ENCODE assay signal across 16 cellular contexts in genomic region chr9:137462396-137463193, GRCh38. TPM values are rescaled to one million over a fixed set of nuclear protein-coding genes. Genes with fewer than 3 reads are reported as not detected.
DNase-seq lines count a peak whose midpoint lies in the region; ATAC-seq, FAIRE-seq and TF ChIP-seq lines count a peak whose summit lies in the region.
"Had no signal": no experiment of that assay in that cellular context is flagged by ENCODE, and none has a peak within 500 bp of the region (broad histone marks: within the 10 kb centered on the region; RNA-seq: fewer than 3 reads in every experiment).

No MANE protein-coding gene starts in this region.

- H2AFZ ChIP-seq in neuronal stem cell (ENCODE audit: low read length) = no peak overlapping the region

- H3K27ac ChIP-seq in neuronal stem cell (replicated peaks; ENCODE audit: low read length) = no peak overlapping the region
- H3K27ac ChIP-seq: gastrocnemius medialis, SK-N-MC had no signal

- H3K27me3 Mint-ChIP-seq in activated CD4-positive, alpha-beta T cell treated with anti-CD3 and anti-CD28 coated beads, Interleukin-2, amount 10 ng/mL, durations not matched to agents 24 days and 14 days = no peaks in the 10 kb centered on the region
- H3K27me3 Mint-ChIP-seq in activated T-helper 2 cell treated with anti-CD3 and anti-CD28 coated beads, Interferon-gamma antibody, Interleukin-2, Interleukin-4, amounts not matched to agents 10 μg/mL and 5 μg/mL and 100 μg/mL, durations not matched to agents 14 hours and 24 hours and 36 hours (ENCODE audit: low read depth) = no peaks in the 10 kb centered on the region
- H3K27me3 Mint-ChIP-seq in WTC11 (ENCODE audit: low read depth) = no peaks in the 10 kb centered on the region

- H3K14ac ChIP-seq in neuronal stem cell (ENCODE audit: low read length) = peak overlapping the region; percentile 89

- no peak overlapping the region for H3K4me3 ChIP-seq in neuronal stem cell (ENCODE audit: low read length in 2 of 2)
- H3K4me3 ChIP-seq: gastrocnemius medialis, SK-N-MC had no signal

- no peak overlapping the region for H3K4ac ChIP-seq in neuronal stem cell (ENCODE audit: low read length)

- H3K27ac Mint-ChIP-seq in activated CD4-positive, alpha-beta T cell treated with anti-CD3 and anti-CD28 coated beads, Interleukin-2, amount 10 ng/mL, durations not matched to agents 24 days and 14 days = no peak overlapping the region
- H3K27ac Mint-ChIP-seq in activated T-helper 2 cell treated with anti-CD3 and anti-CD28 coated beads, Interferon-gamma antibody, Interleukin-2, Interleukin-4, amounts not matched to agents 10 μg/mL and 5 μg/mL and 100 μg/mL, durations not matched to agents 14 hours and 24 hours and 36 hours = no peak overlapping the region
- no peak overlapping the region for H3K27ac Mint-ChIP-seq in WTC11

- peaks cover 10 to 11% of the 10 kb centered on the region in 2 donors for H3K4me1 ChIP-seq in neuronal stem cell (ENCODE audit: control insufficient read depth in 2 of 2, insufficient read depth in 1 of 2, low read depth in 1 of 2, low read length in 2 of 2)

- WGBS in neuronal stem cell (ENCODE audit: extremely low coverage in 2 of 2, insufficient read length in 2 of 2, insufficient replicate concordance in 1 of 2), 2 donors = no CpG with 5 or more reads among the region's 30 CpGs

- peak; percentile 26 for FAIRE-seq in GM12891 (lab: Jason Lieb, UNC)

- peaks cover 0 to 6% (median 0%) of the 10 kb centered on the region in 3 experiments for H3K27me3 ChIP-seq in neuronal stem cell (ENCODE audit: control insufficient read depth in 3 of 3, insufficient read depth in 3 of 3, low read depth in 1 of 3, low read length in 3 of 3)
- H3K27me3 ChIP-seq: gastrocnemius medialis had no signal

- peaks cover 0 to 2% of the 10 kb centered on the region in 2 donors for H3K9me3 ChIP-seq in neuronal stem cell (replicated peaks in 1 of 2; ENCODE audit: control insufficient read depth in 2 of 2, insufficient read depth in 1 of 2, low read depth in 1 of 2, low read length in 2 of 2)
- H3K9me3 ChIP-seq: gastrocnemius medialis had no signal

- peak overlapping the region; percentile 84 for H2AK5ac ChIP-seq in neuronal stem cell (ENCODE audit: low read depth, low read length)

- no peak for TF ChIP-seq POLR2A in GM12891 (IDR thresholded peaks at IDR 0.05; ENCODE audit: low read depth, low read length)

- H3K18ac ChIP-seq in neuronal stem cell (ENCODE audit: low read length) = peak overlapping the region; percentile 57

- POLR2A ChIA-PET in WTC11 (lab: Charles Lee) = no interaction called here

- H3K23ac ChIP-seq in neuronal stem cell (ENCODE audit: low read depth, low read length, poor library complexity) = peak overlapping the region; percentile 93

- no peak overlapping the region for H2BK120ac ChIP-seq in neuronal stem cell (ENCODE audit: low read depth, low read length)

- intact Hi-C loops in activated CD4-positive, alpha-beta T cell treated with anti-CD3 and anti-CD28 coated beads, Interleukin-2, amount 10 ng/mL, durations not matched to agents 24 days and 14 days (cut with micrococcal nuclease) = loop anchor here (5.0 kb wide), 1 partner anchor 40 kb away; the partner anchor contains the start of genes EXD3 and NOXA1
- intact Hi-C loops in activated T-helper 2 cell treated with anti-CD3 and anti-CD28 coated beads, Interferon-gamma antibody, Interleukin-2, Interleukin-4, amounts not matched to agents 10 μg/mL and 5 μg/mL and 100 μg/mL, durations not matched to agents 14 hours and 24 hours and 36 hours (cut with micrococcal nuclease) = loop anchor here (5.0 to 10.0 kb wide), 2 partner anchors 40 to 142 kb away; partner anchors contain the start of genes ARRDC1, EXD3 and NOXA1

- no peaks in the 10 kb centered on the region for H3K9me3 Mint-ChIP-seq in activated CD4-positive, alpha-beta T cell treated with anti-CD3 and anti-CD28 coated beads, Interleukin-2, amount 10 ng/mL, durations not matched to agents 24 days and 14 days
- no peaks in the 10 kb centered on the region for H3K9me3 Mint-ChIP-seq in activated T-helper 2 cell treated with anti-CD3 and anti-CD28 coated beads, Interferon-gamma antibody, Interleukin-2, Interleukin-4, amounts not matched to agents 10 μg/mL and 5 μg/mL and 100 μg/mL, durations not matched to agents 14 hours and 24 hours and 36 hours
- H3K9me3 Mint-ChIP-seq in WTC11 = no peaks in the 10 kb centered on the region

- peak overlapping the region; percentile 81 for H2BK15ac ChIP-seq in neuronal stem cell (ENCODE audit: low read length)

- H4K8ac ChIP-seq in neuronal stem cell (ENCODE audit: low read depth, low read length) = peak overlapping the region; percentile 65

- no peaks in the 10 kb centered on the region for H3K36me3 Mint-ChIP-seq in activated CD4-positive, alpha-beta T cell treated with anti-CD3 and anti-CD28 coated beads, Interleukin-2, amount 10 ng/mL, durations not matched to agents 24 days and 14 days (ENCODE audit: low read depth)
- H3K36me3 Mint-ChIP-seq in activated T-helper 2 cell treated with anti-CD3 and anti-CD28 coated beads, Interferon-gamma antibody, Interleukin-2, Interleukin-4, amounts not matched to agents 10 μg/mL and 5 μg/mL and 100 μg/mL, durations not matched to agents 14 hours and 24 hours and 36 hours (ENCODE audit: low read depth) = no peaks in the 10 kb centered on the region
- no peaks in the 10 kb centered on the region for H3K36me3 Mint-ChIP-seq in WTC11

- H3K4me2 ChIP-seq in neuronal stem cell (ENCODE audit: insufficient read depth, low read length, poor library complexity, severe bottlenecking) = no peak overlapping the region

- H3K4me1 Mint-ChIP-seq in activated CD4-positive, alpha-beta T cell treated with anti-CD3 and anti-CD28 coated beads, Interleukin-2, amount 10 ng/mL, durations not matched to agents 24 days and 14 days = peaks cover 2% of the 10 kb centered on the region
- H3K4me1 Mint-ChIP-seq in activated T-helper 2 cell treated with anti-CD3 and anti-CD28 coated beads, Interferon-gamma antibody, Interleukin-2, Interleukin-4, amounts not matched to agents 10 μg/mL and 5 μg/mL and 100 μg/mL, durations not matched to agents 14 hours and 24 hours and 36 hours (ENCODE audit: low read depth) = peaks cover 5% of the 10 kb centered on the region
- no peaks in the 10 kb centered on the region for H3K4me1 Mint-ChIP-seq in WTC11

- peak overlapping the region; percentile 10 for H2BK12ac ChIP-seq in neuronal stem cell (ENCODE audit: low read length)

- CTCF ChIA-PET in WTC11 (lab: Charles Lee) = interaction anchor here (0.6 to 1.6 kb wide), 5 partner anchors 72 to 177 kb away, joined by 3 read pairs; no protein-coding TSS in a partner anchor

- H2BK5ac ChIP-seq in neuronal stem cell (ENCODE audit: low read length) = peak overlapping the region; percentile 53

- no peak for TF ChIP-seq CTCF in WTC11 (IDR thresholded peaks at IDR 0.05)

- no peak overlapping the region for H4K91ac ChIP-seq in neuronal stem cell (ENCODE audit: low read depth, low read length, poor library complexity)

- H3K4me3 Mint-ChIP-seq in activated CD4-positive, alpha-beta T cell treated with anti-CD3 and anti-CD28 coated beads, Interleukin-2, amount 10 ng/mL, durations not matched to agents 24 days and 14 days = peak overlapping the region; percentile 69
- peak overlapping the region; percentile 67 for H3K4me3 Mint-ChIP-seq in activated T-helper 2 cell treated with anti-CD3 and anti-CD28 coated beads, Interferon-gamma antibody, Interleukin-2, Interleukin-4, amounts not matched to agents 10 μg/mL and 5 μg/mL and 100 μg/mL, durations not matched to agents 14 hours and 24 hours and 36 hours (ENCODE audit: low read depth)
- no peak overlapping the region for H3K4me3 Mint-ChIP-seq in WTC11

- ATAC-seq in WTC11 = no peak
- ATAC-seq: gastrocnemius medialis had no signal

- DNase-seq in activated CD4-positive, alpha-beta T cell treated with anti-CD3 and anti-CD28 coated beads, Interleukin-2, amount 10 ng/mL, durations not matched to agents 24 days and 14 days = peak; percentile 62
- DNase-seq in activated CD4-positive, alpha-beta T cell treated with anti-CD3 and anti-CD28 coated beads, Interleukin-2, amount 50 U/mL, for 48 hours = no peak
- no peak for DNase-seq in GM12891 (ENCODE audit: insufficient read length, low spot score)
- no peak for DNase-seq in activated T-helper 2 cell treated with anti-CD3 and anti-CD28 coated beads, Interferon-gamma antibody, Interleukin-2, Interleukin-4, amounts not matched to agents 10 μg/mL and 5 μg/mL and 100 μg/mL, durations not matched to agents 14 hours and 24 hours and 36 hours (ENCODE audit: low spot score)
- DNase-seq in neuronal stem cell (ENCODE audit: low spot score) = no peak
- DNase-seq in AG08396 (ENCODE audit: low spot score) = no peak
- no peak for DNase-seq in HuH-7.5 (ENCODE audit: low spot score)
- no peak for DNase-seq in WTC11 (ENCODE audit: low spot score)
- DNase-seq: ACHN, anterior cingulate cortex, DMS79 treated with DMSO at 0.1 percent for 48 hours, NCI-H1417 treated with DMSO at 0.1 percent for 48 hours had no signal

- peaks cover 11% of the 10 kb centered on the region for H3K79me1 ChIP-seq in neuronal stem cell (ENCODE audit: low read depth, low read length)

- H3K36me3 ChIP-seq in neuronal stem cell (replicated peaks in 1 of 2; ENCODE audit: control insufficient read depth in 2 of 2, insufficient read depth in 2 of 2, low read length in 2 of 2) = peaks cover 0 to 3% of the 10 kb centered on the region in 2 donors

- no peak overlapping the region for H3K9ac ChIP-seq in neuronal stem cell (ENCODE audit: low read depth, low read length, poor library complexity)

RNA-seq across cellular contexts. Expression of gene NSMF, which starts 3.5 kb away (rescaled TPM):
- total RNA-seq in activated CD4-positive, alpha-beta T cell treated with anti-CD3 and anti-CD28 coated beads, Interleukin-2, amount 10 ng/mL, durations not matched to agents 24 days and 14 days = 68.6 and 69.6 TPM in 2 replicates
- 18.6 TPM for polyA plus RNA-seq in GM12891 (2012; ENCODE audit: low read depth, missing spikeins)
- 56.1 and 57.6 TPM in 2 replicates for total RNA-seq in activated T-helper 2 cell treated with anti-CD3 and anti-CD28 coated beads, Interferon-gamma antibody, Interleukin-2, Interleukin-4, amounts not matched to agents 10 μg/mL and 5 μg/mL and 100 μg/mL, durations not matched to agents 14 hours and 24 hours and 36 hours
- polyA plus RNA-seq in neuronal stem cell (2013, experiment 1 of 2) = 46.8 TPM
- polyA plus RNA-seq in neuronal stem cell (2013, experiment 2 of 2) = 45.0 TPM
- 61.6 to 63.7 TPM (median 61.9 TPM) in 3 replicates for total RNA-seq in WTC11 (2021)

RNA-seq across cellular contexts. Expression of gene ENTPD8, which starts 21.4 kb away (rescaled TPM):
- not detected in 2 replicates for total RNA-seq in activated CD4-positive, alpha-beta T cell treated with anti-CD3 and anti-CD28 coated beads, Interleukin-2, amount 10 ng/mL, durations not matched to agents 24 days and 14 days
- polyA plus RNA-seq in GM12891 (2012; ENCODE audit: low read depth, missing spikeins) = not detected
- total RNA-seq in activated T-helper 2 cell treated with anti-CD3 and anti-CD28 coated beads, Interferon-gamma antibody, Interleukin-2, Interleukin-4, amounts not matched to agents 10 μg/mL and 5 μg/mL and 100 μg/mL, durations not matched to agents 14 hours and 24 hours and 36 hours = not detected in 2 replicates
- polyA plus RNA-seq in neuronal stem cell (2013, experiment 1 of 2) = 0.03 TPM
- polyA plus RNA-seq in neuronal stem cell (2013, experiment 2 of 2) = 0.04 TPM
- total RNA-seq in WTC11 (2021) = 2.0 to 2.5 TPM (median 2.3 TPM) in 3 replicates
- polyA plus RNA-seq: neural cell, urinary bladder had no signal

RNA-seq across cellular contexts. Expression of gene NOXA1, which starts 39.4 kb away (rescaled TPM):
- 0.30 and 0.36 TPM in 2 replicates for total RNA-seq in activated CD4-positive, alpha-beta T cell treated with anti-CD3 and anti-CD28 coated beads, Interleukin-2, amount 10 ng/mL, durations not matched to agents 24 days and 14 days
- polyA plus RNA-seq in GM12891 (2012; ENCODE audit: low read depth, missing spikeins) = 0.89 TPM
- total RNA-seq in activated T-helper 2 cell treated with anti-CD3 and anti-CD28 coated beads, Interferon-gamma antibody, Interleukin-2, Interleukin-4, amounts not matched to agents 10 μg/mL and 5 μg/mL and 100 μg/mL, durations not matched to agents 14 hours and 24 hours and 36 hours = 0.39 and 0.46 TPM in 2 replicates
- 0.61 TPM for polyA plus RNA-seq in neuronal stem cell (2013, experiment 1 of 2)
- polyA plus RNA-seq in neuronal stem cell (2013, experiment 2 of 2) = 0.64 TPM
- total RNA-seq in WTC11 (2021) = 2.9 to 5.9 TPM (median 4.8 TPM) in 3 replicates

RNA-seq across cellular contexts. Expression of gene EXD3, which starts 39.6 kb away (rescaled TPM):
- 4.4 and 5.2 TPM in 2 replicates for total RNA-seq in activated CD4-positive, alpha-beta T cell treated with anti-CD3 and anti-CD28 coated beads, Interleukin-2, amount 10 ng/mL, durations not matched to agents 24 days and 14 days
- 8.5 TPM for polyA plus RNA-seq in GM12891 (2012; ENCODE audit: low read depth, missing spikeins)
- total RNA-seq in activated T-helper 2 cell treated with anti-CD3 and anti-CD28 coated beads, Interferon-gamma antibody, Interleukin-2, Interleukin-4, amounts not matched to agents 10 μg/mL and 5 μg/mL and 100 μg/mL, durations not matched to agents 14 hours and 24 hours and 36 hours = 6.8 and 8.0 TPM in 2 replicates
- 21.1 TPM for polyA plus RNA-seq in neuronal stem cell (2013, experiment 1 of 2)
- 19.9 TPM for polyA plus RNA-seq in neuronal stem cell (2013, experiment 2 of 2)
- total RNA-seq in WTC11 (2021) = 20.4 to 23.1 TPM (median 21.2 TPM) in 3 replicates
